In genomic region chr6:2848851-2849250, GRCh38 we compare ENCODE assay signal across 8 cellular contexts. TPM values are rescaled to one million over a fixed set of nuclear protein-coding genes. Genes with fewer than 3 reads are reported as not detected.
DNase-seq lines count a peak whose midpoint lies in the region; ATAC-seq and TF ChIP-seq lines count a peak whose summit lies in the region.

No MANE protein-coding gene starts in this region.

- H3K27ac Mint-ChIP-seq in T-helper 17 cell (peak overlapping the region; percentile 75), chondrocyte (ENCODE audit: unreplicated experiment) (no peak overlapping the region)

- H3K4me3 Mint-ChIP-seq in T-helper 17 cell, result peak overlapping the region; percentile 70
- no peak overlapping the region for H3K4me3 Mint-ChIP-seq in chondrocyte (ENCODE audit: unreplicated experiment)

- no peaks in the 10 kb centered on the region for H3K9me3 ChIP-seq in T-helper 17 cell (ENCODE audit: control insufficient read depth, low read length, poor library complexity, severe bottlenecking)

- H3K4me1 Mint-ChIP-seq in T-helper 17 cell, result peaks cover 24% of the 10 kb centered on the region
- peaks cover 24% of the 10 kb centered on the region for H3K4me1 Mint-ChIP-seq in chondrocyte (ENCODE audit: low read depth)

- H3K36me3 Mint-ChIP-seq in T-helper 17 cell (ENCODE audit: low read depth) (no peaks in the 10 kb centered on the region), chondrocyte (ENCODE audit: low read depth) (no peaks in the 10 kb centered on the region)

- H3K9me3 Mint-ChIP-seq in chondrocyte (ENCODE audit: low read depth), result no peaks in the 10 kb centered on the region

- ATAC-seq in GM21576 (IDR thresholded peaks at IDR 0.05; ENCODE audit: unreplicated experiment) (peak; percentile 46), T-helper 17 cell (peak; percentile 87), HG03039 (IDR thresholded peaks at IDR 0.05; ENCODE audit: unreplicated experiment) (no peak), HG03108 (IDR thresholded peaks at IDR 0.05; ENCODE audit: unreplicated experiment) (no peak)

- DNase-seq in T-helper 17 cell (peak in 2 of 3 donors; percentile 47 to 54), NCI-H2029 treated with DMSO at 0.1 percent for 48 hours (lab: John Stamatoyannopoulos, UW) (no peak), chondrocyte (ENCODE audit: low spot score) (no peak)
- DNase-seq in activated naive CD8-positive, alpha-beta T cell treated with anti-CD3 and anti-CD28 coated beads, Interleukin-2, amount 50 U/mL, for 16 hours (ENCODE audit: low read depth, low spot score), result peak; percentile 19
- DNase-seq in stimulated activated CD4-positive, alpha-beta T cell treated with anti-CD3 and anti-CD28 coated beads, Interleukin-2, amount 100 ng/mL, for 4 hours (ENCODE audit: low read depth), result peak; percentile 75

- TF ChIP-seq CTCF in chondrocyte (IDR thresholded peaks at IDR 0.05), result no peak

- no peaks in the 10 kb centered on the region for H3K27me3 Mint-ChIP-seq in T-helper 17 cell
- H3K27me3 Mint-ChIP-seq in chondrocyte (ENCODE audit: low read depth), result no peaks in the 10 kb centered on the region

RNA-seq across cellular contexts. Expression of gene SERPINB1, which starts 7.2 kb away (rescaled TPM):
- total RNA-seq in T-helper 17 cell (10 to 100 TPM; 39.2 to 44.4 TPM), chondrocyte (9.0 to 9.3 TPM (median 9.1 TPM) in 3 replicates)

RNA-seq across cellular contexts. Expression of gene SERPINB9, which starts 54.3 kb away (rescaled TPM):
- total RNA-seq in T-helper 17 cell (10 to 100 TPM; 32.9 to 37.7 TPM), chondrocyte (0.31 to 0.67 TPM (median 0.62 TPM) in 3 replicates)

Comparison
In these comparisons a context has a peak if more than half of its experiments do, and no peak if none do; other contexts are left out.
1. ATAC-seq: peak in GM21576 (single experiment) and T-helper 17 cell (single experiment); none in HG03039 (single experiment) and HG03108 (single experiment).
2. DNase-seq: peak in T-helper 17 cell (2 of 3), activated naive CD8-positive, alpha-beta T cell treated with anti-CD3 and anti-CD28 coated beads, Interleukin-2, amount 50 U/mL, for 16 hours (single experiment) and stimulated activated CD4-positive, alpha-beta T cell treated with anti-CD3 and anti-CD28 coated beads, Interleukin-2, amount 100 ng/mL, for 4 hours (single experiment); none in NCI-H2029 treated with DMSO at 0.1 percent for 48 hours (single experiment) and chondrocyte (single experiment).
3. RNA of gene SERPINB9, which starts 54.3 kb away (total RNA-seq): 32.9 to 37.7 TPM in T-helper 17 cell; 0.31 to 0.67 TPM in chondrocyte; every median in the first group is over 10 times any median in the second.